Comparison of ENCODE assay signal across 32 cellular contexts in genomic region chr20:7490288-7490687, GRCh38.
"Had no signal": no experiment of that assay in that cellular context is flagged by ENCODE, and none has a peak within 500 bp of the region (broad histone marks: within the 10 kb centered on the region; RNA-seq: fewer than 3 reads in every experiment).

No MANE protein-coding gene starts in this region.

- H3K27me3 ChIP-seq: adrenal gland, breast epithelium, esophagus muscularis mucosa, gastroesophageal sphincter, heart right ventricle had no signal

- H3K4me1 Mint-ChIP-seq: activated CD4-positive, alpha-beta T cell treated with anti-CD3 and anti-CD28 coated beads for 36 hours; activated CD4-positive, alpha-beta T cell treated with anti-CD3 and anti-CD28 coated beads, Interleukin-2, amount 10 ng/mL, durations not matched to agents 24 days and 14 days; activated CD8-positive, alpha-beta memory T cell treated with anti-CD3 and anti-CD28 coated beads, Interleukin-2, amount 10 ng/mL, durations not matched to agents 7 days and 5 days; activated naive CD4-positive, alpha-beta T cell treated with anti-CD3 and anti-CD28 coated beads, Interleukin-2, amount 50 U/mL, for 24 hours; activated naive CD8-positive, alpha-beta T cell treated with anti-CD3 and anti-CD28 coated beads for 36 hours; activated naive CD8-positive, alpha-beta T cell treated with anti-CD3 and anti-CD28 coated beads, Interleukin-2, amount 50 U/mL, for 24 hours; brain; central memory CD8-positive, alpha-beta T cell had no signal

- H3K27me3 Mint-ChIP-seq: activated CD4-positive, alpha-beta memory T cell treated with anti-CD3 and anti-CD28 coated beads for 36 hours; activated CD4-positive, alpha-beta T cell treated with anti-CD3 and anti-CD28 coated beads for 36 hours; activated CD4-positive, alpha-beta T cell treated with anti-CD3 and anti-CD28 coated beads, Interleukin-2, amount 10 ng/mL, durations not matched to agents 24 days and 14 days; activated CD8-positive, alpha-beta memory T cell treated with anti-CD3 and anti-CD28 coated beads, Interleukin-2, amount 10 ng/mL, durations not matched to agents 7 days and 5 days; activated naive CD4-positive, alpha-beta T cell treated with anti-CD3 and anti-CD28 coated beads, Interleukin-2, amount 50 U/mL, for 24 hours; activated naive CD8-positive, alpha-beta T cell treated with anti-CD3 and anti-CD28 coated beads for 36 hours; activated naive CD8-positive, alpha-beta T cell treated with anti-CD3 and anti-CD28 coated beads, Interleukin-2, amount 50 U/mL, for 24 hours; brain; central memory CD8-positive, alpha-beta T cell; dendritic cell treated with granulocyte-macrophage colony-stimulating factor and Interleukin-4, amounts not matched to agents 40 ng/mL and 50 ng/mL, for 4 days had no signal

- H3K36me3 Mint-ChIP-seq: activated CD4-positive, alpha-beta memory T cell treated with anti-CD3 and anti-CD28 coated beads for 36 hours; activated CD8-positive, alpha-beta memory T cell treated with anti-CD3 and anti-CD28 coated beads, Interleukin-2, amount 10 ng/mL, durations not matched to agents 7 days and 5 days; activated naive CD4-positive, alpha-beta T cell treated with anti-CD3 and anti-CD28 coated beads, Interleukin-2, amount 50 U/mL, for 24 hours; activated naive CD8-positive, alpha-beta T cell treated with anti-CD3 and anti-CD28 coated beads for 36 hours; brain had no signal

- H3K4me3 ChIP-seq: adrenal gland, breast epithelium, coronary artery, esophagus muscularis mucosa, gastroesophageal sphincter, heart right ventricle had no signal

- H3K4me3 Mint-ChIP-seq: activated CD4-positive, alpha-beta memory T cell treated with anti-CD3 and anti-CD28 coated beads for 36 hours; activated CD4-positive, alpha-beta T cell treated with anti-CD3 and anti-CD28 coated beads for 36 hours; activated CD4-positive, alpha-beta T cell treated with anti-CD3 and anti-CD28 coated beads, Interleukin-2, amount 10 ng/mL, durations not matched to agents 24 days and 14 days; activated CD8-positive, alpha-beta memory T cell treated with anti-CD3 and anti-CD28 coated beads, Interleukin-2, amount 10 ng/mL, durations not matched to agents 7 days and 5 days; activated CD8-positive, alpha-beta T cell treated with anti-CD3 and anti-CD28 coated beads, Interleukin-2, amount 10 ng/mL, durations not matched to agents 7 days and 5 days; activated naive CD4-positive, alpha-beta T cell treated with anti-CD3 and anti-CD28 coated beads for 36 hours; activated naive CD4-positive, alpha-beta T cell treated with anti-CD3 and anti-CD28 coated beads, Interleukin-2, amount 50 U/mL, for 24 hours; activated naive CD8-positive, alpha-beta T cell treated with anti-CD3 and anti-CD28 coated beads for 36 hours; activated naive CD8-positive, alpha-beta T cell treated with anti-CD3 and anti-CD28 coated beads, Interleukin-2, amount 50 U/mL, for 24 hours; activated T-helper 1 cell treated with anti-CD3 and anti-CD28 coated beads, Interleukin-12 subunit alpha, Interleukin-12 subunit beta, Interleukin-2, Interleukin-4 antibody, amounts not matched to agents 30 ng/mL and 10 ng/mL and 1 ng/mL, durations not matched to agents 14 hours and 24 hours and 36 hours; brain; central memory CD8-positive, alpha-beta T cell; dendritic cell treated with granulocyte-macrophage colony-stimulating factor and Interleukin-4, amounts not matched to agents 40 ng/mL and 50 ng/mL, for 4 days had no signal

- ATAC-seq: activated CD4-positive, alpha-beta T cell treated with anti-CD3 and anti-CD28 coated beads for 36 hours; activated CD8-positive, alpha-beta memory T cell treated with anti-CD3 and anti-CD28 coated beads, Interleukin-2, amount 10 ng/mL, durations not matched to agents 7 days and 5 days; activated CD8-positive, alpha-beta T cell treated with anti-CD3 and anti-CD28 coated beads, Interleukin-2, amount 10 ng/mL, durations not matched to agents 7 days and 5 days; activated naive CD8-positive, alpha-beta T cell treated with anti-CD3 and anti-CD28 coated beads, Interleukin-2, amount 50 U/mL, for 24 hours; gastroesophageal sphincter; heart right ventricle had no signal

- H3K27ac Mint-ChIP-seq: activated CD4-positive, alpha-beta memory T cell treated with anti-CD3 and anti-CD28 coated beads for 36 hours; activated CD4-positive, alpha-beta T cell treated with anti-CD3 and anti-CD28 coated beads for 36 hours; activated CD4-positive, alpha-beta T cell treated with anti-CD3 and anti-CD28 coated beads, Interleukin-2, amount 10 ng/mL, durations not matched to agents 24 days and 14 days; activated CD8-positive, alpha-beta memory T cell treated with anti-CD3 and anti-CD28 coated beads, Interleukin-2, amount 10 ng/mL, durations not matched to agents 7 days and 5 days; activated CD8-positive, alpha-beta T cell treated with anti-CD3 and anti-CD28 coated beads, Interleukin-2, amount 10 ng/mL, durations not matched to agents 7 days and 5 days; activated naive CD4-positive, alpha-beta T cell treated with anti-CD3 and anti-CD28 coated beads for 36 hours; activated naive CD4-positive, alpha-beta T cell treated with anti-CD3 and anti-CD28 coated beads, Interleukin-2, amount 50 U/mL, for 24 hours; activated naive CD8-positive, alpha-beta T cell treated with anti-CD3 and anti-CD28 coated beads for 36 hours; activated naive CD8-positive, alpha-beta T cell treated with anti-CD3 and anti-CD28 coated beads, Interleukin-2, amount 50 U/mL, for 24 hours; activated T-helper 1 cell treated with anti-CD3 and anti-CD28 coated beads, Interleukin-12 subunit alpha, Interleukin-12 subunit beta, Interleukin-2, Interleukin-4 antibody, amounts not matched to agents 30 ng/mL and 10 ng/mL and 1 ng/mL, durations not matched to agents 14 hours and 24 hours and 36 hours; activated T-helper 2 cell treated with anti-CD3 and anti-CD28 coated beads, Interferon-gamma antibody, Interleukin-2, Interleukin-4, amounts not matched to agents 10 μg/mL and 5 μg/mL and 100 μg/mL, durations not matched to agents 14 hours and 24 hours and 36 hours; brain; dendritic cell treated with granulocyte-macrophage colony-stimulating factor and Interleukin-4, amounts not matched to agents 40 ng/mL and 50 ng/mL, for 4 days had no signal

- H3K9me3 Mint-ChIP-seq: activated CD4-positive, alpha-beta T cell treated with anti-CD3 and anti-CD28 coated beads, Interleukin-2, amount 10 ng/mL, durations not matched to agents 24 days and 14 days had no signal

- H3K9me3 ChIP-seq: adrenal gland had no signal

- H3K27ac ChIP-seq: adrenal gland, breast epithelium, coronary artery, esophagus muscularis mucosa, gastroesophageal sphincter, heart right ventricle had no signal

- DNase-seq: activated CD4-positive, alpha-beta memory T cell treated with anti-CD3 and anti-CD28 coated beads for 36 hours; activated CD4-positive, alpha-beta T cell treated with anti-CD3 and anti-CD28 coated beads for 36 hours; activated CD4-positive, alpha-beta T cell treated with anti-CD3 and anti-CD28 coated beads, Interleukin-2, amount 10 ng/mL, durations not matched to agents 24 days and 14 days; activated CD4-positive, CD25-positive, alpha-beta regulatory T cell; activated CD4-positive, CD25-positive, alpha-beta regulatory T cell treated with anti-CD3 and anti-CD28 coated beads, Interleukin-2, amount 50 U/mL, for 72 hours; activated CD8-positive, alpha-beta memory T cell treated with anti-CD3 and anti-CD28 coated beads, Interleukin-2, amount 10 ng/mL, durations not matched to agents 7 days and 5 days; activated CD8-positive, alpha-beta memory T cell treated with anti-CD3 and anti-CD28 coated beads, Interleukin-2, amount 50 U/mL, for 4 hours; activated CD8-positive, alpha-beta T cell treated with anti-CD3 and anti-CD28 coated beads, Interleukin-2, amount 10 ng/mL, durations not matched to agents 7 days and 5 days; activated effector memory CD4-positive, alpha-beta T cell treated with anti-CD3 and anti-CD28 coated beads, Interleukin-2, amount 50 U/mL, for 16 hours; activated naive CD4-positive, alpha-beta T cell treated with anti-CD3 and anti-CD28 coated beads for 36 hours; activated naive CD8-positive, alpha-beta T cell treated with anti-CD3 and anti-CD28 coated beads for 36 hours; activated naive CD8-positive, alpha-beta T cell treated with anti-CD3 and anti-CD28 coated beads, Interleukin-2, amount 50 U/mL, for 24 hours; activated T-cell treated with anti-CD3 and anti-CD28 coated beads, Interleukin-2, amount 50 U/mL, for 1 hour; activated T-cell treated with anti-CD3 and anti-CD28 coated beads, Interleukin-2, amount 50 U/mL, for 48 hours; adrenal gland; amygdala; aorta; effector CD8-positive, alpha-beta T cell; erythroblast; foreskin melanocyte; heart right ventricle; T-helper 2 cell had no signal
